Comparison of ENCODE assay signal across 21 cellular contexts in the genomic region with DNA sequence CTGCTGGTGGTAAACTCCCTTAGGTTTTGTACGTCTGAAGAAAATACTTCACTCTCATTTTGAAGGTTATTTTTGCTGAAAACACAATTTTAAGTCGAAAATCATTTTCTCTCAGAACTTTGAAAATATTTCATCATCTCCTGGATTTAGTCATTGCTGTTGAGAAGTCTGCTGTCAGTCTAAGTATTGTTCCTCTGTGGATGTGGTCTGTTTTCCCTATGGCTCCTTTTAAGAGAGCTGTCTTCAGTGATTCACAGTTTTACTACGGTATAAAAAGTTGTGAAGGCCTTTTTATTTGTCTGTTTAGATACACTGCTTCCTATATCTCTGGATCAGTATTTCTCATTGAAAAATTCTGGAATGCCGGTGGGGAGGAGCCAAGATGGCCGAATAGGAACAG.
"Had no signal": no experiment of that assay in that cellular context is flagged by ENCODE, and none has a peak within 500 bp of the region (broad histone marks: within the 10 kb centered on the region; RNA-seq: fewer than 3 reads in every experiment).

No MANE protein-coding gene starts in this region.

- H3K4me1 ChIP-seq: foreskin keratinocyte, lower lobe of right lung, neural progenitor cell, sigmoid colon, tibial artery had no signal

- H3K27me3 Mint-ChIP-seq: naive thymus-derived CD8-positive, alpha-beta T cell had no signal

- H2AFZ ChIP-seq: neural progenitor cell had no signal

- H3K9me3 ChIP-seq: lower lobe of right lung had no signal

- H3K4me3 ChIP-seq: lower lobe of right lung, neural progenitor cell, sigmoid colon, smooth muscle cell, tibial artery had no signal

- ATAC-seq: foreskin keratinocyte; left lobe of liver; lower lobe of right lung; naive thymus-derived CD8-positive, alpha-beta T cell; SK-N-SH treated with all-trans-retinoic acid at 6 μM for 48 hours had no signal

- H3K36me3 ChIP-seq: lower lobe of right lung, sigmoid colon, tibial artery had no signal

- H3K4me3 Mint-ChIP-seq: immature natural killer cell; neural progenitor cell; T-helper 2 cell treated with Interferon-gamma antibody and Interleukin-4, amounts not matched to agents 5 μg/mL and 100 μg/mL, for 36 hours had no signal

- DNase-seq: activated CD4-positive, alpha-beta T cell treated with anti-CD3 and anti-CD28 coated beads for 1 hour; activated CD8-positive, alpha-beta memory T cell treated with anti-CD3 and anti-CD28 coated beads, Interleukin-2, amount 50 U/mL, for 4 hours; central memory CD4-positive, alpha-beta T cell; dermis blood vessel endothelial cell; effector CD8-positive, alpha-beta T cell; foreskin keratinocyte; immature natural killer cell; lower lobe of right lung; mesendoderm; naive thymus-derived CD8-positive, alpha-beta T cell; sigmoid colon; stimulated activated CD4-positive, alpha-beta T cell treated with anti-CD3 and anti-CD28 coated beads, Interleukin-15, amount 100 ng/mL, for 24 hours; stimulated activated naive CD4-positive, alpha-beta T cell treated with Interleukin-2 at 50 U/mL for 16 hours; tibial artery had no signal

- H3K9ac ChIP-seq: neural progenitor cell had no signal

- H3K27ac Mint-ChIP-seq: immature natural killer cell; neural progenitor cell; T-helper 2 cell treated with Interferon-gamma antibody and Interleukin-4, amounts not matched to agents 5 μg/mL and 100 μg/mL, for 36 hours had no signal

- FAIRE-seq: astrocyte had no signal

- H3K4me2 ChIP-seq: neural progenitor cell, smooth muscle cell had no signal

- H3K27ac ChIP-seq: foreskin keratinocyte, lower lobe of right lung, neural progenitor cell, sigmoid colon, tibial artery, VCaP had no signal

- H3K27me3 ChIP-seq: foreskin keratinocyte, neural progenitor cell, sigmoid colon, tibial artery had no signal
